ENCODE assay signal across 23 cellular contexts in genomic region chr16:86985656-86986030, GRCh38.
"Had no signal": no experiment of that assay in that cellular context is flagged by ENCODE, and none has a peak within 500 bp of the region (broad histone marks: within the 10 kb centered on the region; RNA-seq: fewer than 3 reads in every experiment).

No MANE protein-coding gene starts in this region.

- H3K27me3 ChIP-seq: pancreas, testis, uterus had no signal

- H3K9me3 ChIP-seq: gastroesophageal sphincter, left lung, pancreas, psoas muscle, testis, uterus had no signal

- FAIRE-seq: pancreas had no signal

- ATAC-seq: effector memory CD8-positive, alpha-beta T cell; gastroesophageal sphincter; left lung; pancreas had no signal

- H3K36me3 ChIP-seq: gastroesophageal sphincter, left lung, pancreas, uterus had no signal

- H3K4me1 ChIP-seq: gastroesophageal sphincter, left lung, pancreas, psoas muscle, testis, uterus had no signal

- DNase-seq: activated CD4-positive, alpha-beta memory T cell treated with anti-CD3 and anti-CD28 coated beads for 36 hours; activated CD4-positive, alpha-beta T cell treated with anti-CD3 and anti-CD28 coated beads, Interleukin-2, amount 10 ng/mL, durations not matched to agents 24 days and 14 days; activated CD4-positive, CD25-positive, alpha-beta regulatory T cell treated with anti-CD3 and anti-CD28 coated beads, Interleukin-2, amount 50 U/mL, for 72 hours; activated CD8-positive, alpha-beta memory T cell treated with anti-CD3 and anti-CD28 coated beads, Interleukin-2, amount 50 U/mL, for 4 hours; activated gamma-delta T cell treated with Interleukin-2 at 50 U/mL for 16 hours; activated naive CD4-positive, alpha-beta T cell treated with anti-CD3 and anti-CD28 coated beads, Interleukin-2, amount 50 U/mL, for 16 hours; activated T-cell treated with anti-CD3 and anti-CD28 coated beads, Interleukin-2, amount 50 U/mL, for 1 hour; amniotic stem cell; effector memory CD8-positive, alpha-beta T cell; erythroblast; hypothalamus; kidney glomerular epithelial cell; left lung; naive B cell; pancreas; psoas muscle; stimulated activated CD4-positive, alpha-beta T cell treated with anti-CD3 and anti-CD28 coated beads, Interleukin-2, amount 100 ng/mL, for 48 hours; stimulated activated naive CD4-positive, alpha-beta T cell treated with Interleukin-2 at 50 U/mL for 16 hours; T-helper 2 cell; testis; uterus had no signal

- H3K4me3 ChIP-seq: coronary artery, gastroesophageal sphincter, left lung, pancreas, psoas muscle, testis, uterus had no signal

- H3K27ac ChIP-seq: gastroesophageal sphincter, left lung, pancreas, psoas muscle, testis, uterus had no signal
